In the genomic region with DNA sequence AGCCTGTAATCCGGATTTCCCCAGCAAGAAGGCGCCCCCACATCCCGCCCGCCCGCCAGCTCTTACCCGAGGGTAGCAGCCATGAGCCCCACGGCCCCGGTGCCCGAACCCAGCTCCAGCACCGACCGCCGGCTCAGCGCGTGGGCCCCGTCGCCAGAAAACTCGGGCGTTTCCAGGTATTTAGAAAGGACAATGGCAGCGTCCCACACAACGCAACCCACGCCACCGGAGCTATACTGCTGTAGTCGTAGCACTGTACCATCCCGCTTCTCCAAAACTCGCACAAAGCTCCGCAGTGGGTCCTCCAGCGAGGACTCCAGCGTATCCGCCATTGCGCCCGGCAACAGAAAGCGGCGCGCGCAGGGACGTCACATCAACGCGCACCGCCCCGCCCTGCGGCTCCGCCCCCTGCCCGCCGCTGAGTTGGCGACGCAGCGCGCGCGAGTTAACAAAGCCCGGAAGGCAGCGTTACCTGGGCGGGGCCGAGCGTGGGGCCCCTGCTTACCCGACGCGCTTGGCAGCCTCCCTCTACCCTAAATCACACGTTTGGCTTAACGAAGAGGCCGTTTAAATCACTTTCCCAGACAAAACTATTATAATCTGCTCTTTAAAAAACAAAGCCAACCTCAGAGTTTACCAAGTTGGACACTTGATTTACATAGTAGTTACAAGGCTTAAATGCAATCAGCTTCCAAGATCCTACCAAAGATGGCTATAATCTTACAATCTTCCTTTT, we compare ENCODE assay signal across 1 cellular context.
TF ChIP-seq lines count a peak whose summit lies in the region.

TSS of gene VCPKMT (minus strand) at position 352 of the 736 bp plus-strand sequence. CDS start at position 332, 20 bp downstream.

TF ChIP-seq in HEK293, 187 proteins besides CTCF, POLR2A, EP300 and RAD21 (continued from another document):
- TF ChIP-seq, protein P1, sequence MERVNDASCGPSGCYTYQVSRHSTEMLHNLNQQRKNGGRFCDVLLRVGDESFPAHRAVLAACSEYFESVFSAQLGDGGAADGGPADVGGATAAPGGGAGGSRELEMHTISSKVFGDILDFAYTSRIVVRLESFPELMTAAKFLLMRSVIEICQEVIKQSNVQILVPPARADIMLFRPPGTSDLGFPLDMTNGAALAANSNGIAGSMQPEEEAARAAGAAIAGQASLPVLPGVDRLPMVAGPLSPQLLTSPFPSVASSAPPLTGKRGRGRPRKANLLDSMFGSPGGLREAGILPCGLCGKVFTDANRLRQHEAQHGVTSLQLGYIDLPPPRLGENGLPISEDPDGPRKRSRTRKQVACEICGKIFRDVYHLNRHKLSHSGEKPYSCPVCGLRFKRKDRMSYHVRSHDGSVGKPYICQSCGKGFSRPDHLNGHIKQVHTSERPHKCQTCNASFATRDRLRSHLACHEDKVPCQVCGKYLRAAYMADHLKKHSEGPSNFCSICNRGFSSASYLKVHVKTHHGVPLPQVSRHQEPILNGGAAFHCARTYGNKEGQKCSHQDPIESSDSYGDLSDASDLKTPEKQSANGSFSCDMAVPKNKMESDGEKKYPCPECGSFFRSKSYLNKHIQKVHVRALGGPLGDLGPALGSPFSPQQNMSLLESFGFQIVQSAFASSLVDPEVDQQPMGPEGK (tag by site-specific recombination; IDR thresholded peaks at IDR 0.05): peak; percentile 87
- TF ChIP-seq KLF1 (tag by site-specific recombination; IDR thresholded peaks at IDR 0.05) (peak; percentile 87), ATF2 (tag by site-specific recombination; IDR thresholded peaks at IDR 0.05; ENCODE audit: low read depth) (no peak), ZBTB8A (tag by site-specific recombination; IDR thresholded peaks at IDR 0.05) (peak; percentile 56), GLIS2 (tag by site-specific recombination; IDR thresholded peaks at IDR 0.05) (0 out of 2 replicates have a peak, but pooled peaks have one; percentile 23), ZBTB17 (tag by site-specific recombination; IDR thresholded peaks at IDR 0.05) (peak; percentile 39; the same call in 1 of the 2 replicates), ZNF280C (tag by site-specific recombination; IDR thresholded peaks at IDR 0.05) (no peak), YY2 (tag by site-specific recombination; IDR thresholded peaks at IDR 0.05) (peak; percentile 90), EGR2 (tag by site-specific recombination; IDR thresholded peaks at IDR 0.05; ENCODE audit: low read depth) (peak; percentile 44; the same call in 1 of the 2 replicates), ZNF501 (tag by site-specific recombination; IDR thresholded peaks at IDR 0.05) (peak; percentile 51; the same call in 1 of the 2 replicates), ZNF629 (tag by site-specific recombination; IDR thresholded peaks at IDR 0.05) (peak; percentile 81), ZNF830 (tag by site-specific recombination; IDR thresholded peaks at IDR 0.05; ENCODE audit: low read depth) (no peak), ZNF843 (tag by site-specific recombination; IDR thresholded peaks at IDR 0.05) (0 out of 2 replicates have a peak, but pooled peaks have one; percentile 19), ZNF585B (tag by site-specific recombination; IDR thresholded peaks at IDR 0.05) (no peak), ZNF335 (tag by site-specific recombination; conservative IDR thresholded peaks at IDR 0.05) (peak; percentile 82), ZBTB20 (tag by site-specific recombination; IDR thresholded peaks at IDR 0.05) (peak; percentile 65; the same call in 1 of the 2 replicates), KLF8 (tag by site-specific recombination; IDR thresholded peaks at IDR 0.05) (peak; percentile 86), ZNF155 (tag by site-specific recombination; IDR thresholded peaks at IDR 0.05) (no peak), ZIC2 (tag by site-specific recombination; IDR thresholded peaks at IDR 0.05) (0 out of 2 replicates have a peak, but pooled peaks have one; percentile 16), ZNF677 (tag by site-specific recombination; IDR thresholded peaks at IDR 0.05) (no peak), ZNF302 (tag by site-specific recombination; IDR thresholded peaks at IDR 0.05; ENCODE audit: low read depth) (no peak), ZXDB (tag by site-specific recombination; IDR thresholded peaks at IDR 0.05) (peak; percentile 86), ZFHX2 (tag by site-specific recombination; conservative IDR thresholded peaks at IDR 0.05) (peak; percentile 67), ZNF747 (tag by site-specific recombination; IDR thresholded peaks at IDR 0.05) (no peak), ZBTB11 (tag by site-specific recombination; conservative IDR thresholded peaks at IDR 0.05; ENCODE audit: low read depth) (no peak), MZF1 (tag by site-specific recombination; IDR thresholded peaks at IDR 0.05; ENCODE audit: borderline replicate concordance) (no peak), KLF7 (tag by site-specific recombination; IDR thresholded peaks at IDR 0.05; ENCODE audit: borderline replicate concordance) (peak; percentile 47; the same call in 1 of the 2 replicates), ZNF341 (tag by site-specific recombination; IDR thresholded peaks at IDR 0.05; ENCODE audit: low read depth) (0 out of 2 replicates have a peak, but pooled peaks have one; percentile 13), ZNF621 (tag by site-specific recombination; IDR thresholded peaks at IDR 0.05) (no peak), SP3 (tag by site-specific recombination; IDR thresholded peaks at IDR 0.05) (peak; percentile 90), ZNF354C (tag by site-specific recombination; IDR thresholded peaks at IDR 0.05; ENCODE audit: borderline replicate concordance, low read depth) (no peak), KLF10 (tag by site-specific recombination; IDR thresholded peaks at IDR 0.05) (peak; percentile 37; the same call in 1 of the 2 replicates)
- TF ChIP-seq, protein P2, sequence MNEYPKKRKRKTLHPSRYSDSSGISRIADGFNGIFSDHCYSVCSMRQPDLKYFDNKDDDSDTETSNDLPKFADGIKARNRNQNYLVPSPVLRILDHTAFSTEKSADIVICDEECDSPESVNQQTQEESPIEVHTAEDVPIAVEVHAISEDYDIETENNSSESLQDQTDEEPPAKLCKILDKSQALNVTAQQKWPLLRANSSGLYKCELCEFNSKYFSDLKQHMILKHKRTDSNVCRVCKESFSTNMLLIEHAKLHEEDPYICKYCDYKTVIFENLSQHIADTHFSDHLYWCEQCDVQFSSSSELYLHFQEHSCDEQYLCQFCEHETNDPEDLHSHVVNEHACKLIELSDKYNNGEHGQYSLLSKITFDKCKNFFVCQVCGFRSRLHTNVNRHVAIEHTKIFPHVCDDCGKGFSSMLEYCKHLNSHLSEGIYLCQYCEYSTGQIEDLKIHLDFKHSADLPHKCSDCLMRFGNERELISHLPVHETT (tag by site-specific recombination; IDR thresholded peaks at IDR 0.05): no peak
